In the genomic region with DNA sequence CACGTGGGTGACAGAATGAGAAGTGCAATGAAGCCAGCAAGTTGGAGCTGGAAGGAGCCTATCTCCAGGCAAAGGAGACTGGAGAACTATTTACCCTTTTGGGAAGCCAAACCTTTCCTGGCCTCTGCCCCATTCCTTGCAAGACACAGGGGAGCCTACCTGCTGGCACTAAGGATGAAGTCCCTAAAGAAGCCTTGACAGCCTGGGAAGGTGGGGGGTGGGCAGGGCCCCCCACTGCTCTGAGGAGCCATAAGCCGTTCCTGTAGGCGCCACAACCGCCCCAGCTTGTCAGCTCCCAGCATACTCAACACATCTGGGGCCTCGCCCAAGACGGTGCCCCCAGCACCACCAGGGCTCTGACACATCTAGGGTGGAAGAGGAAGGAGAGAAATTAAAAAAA, we compare ENCODE assay signal across 31 cellular contexts.
"Had no signal": no experiment of that assay in that cellular context is flagged by ENCODE, and none has a peak within 500 bp of the region (broad histone marks: within the 10 kb centered on the region; RNA-seq: fewer than 3 reads in every experiment).

No MANE protein-coding gene starts in this region.

- DNase-seq: activated CD4-positive, alpha-beta T cell treated with anti-CD3 and anti-CD28 coated beads for 48 hours; activated CD4-positive, alpha-beta T cell treated with anti-CD3 and anti-CD28 coated beads, Interleukin-2, amount 50 U/mL, for 4 hours; activated CD4-positive, CD25-positive, alpha-beta regulatory T cell treated with anti-CD3 and anti-CD28 coated beads, Interleukin-2, amount 50 U/mL, for 72 hours; activated CD8-positive, alpha-beta memory T cell treated with anti-CD3 and anti-CD28 coated beads, Interleukin-2, amount 50 U/mL, for 48 hours; activated CD8-positive, alpha-beta T cell treated with anti-CD3 and anti-CD28 coated beads, Interleukin-2, amount 10 ng/mL, durations not matched to agents 7 days and 5 days; activated effector memory CD4-positive, alpha-beta T cell treated with anti-CD3 and anti-CD28 coated beads, Interleukin-2, amount 50 U/mL, for 16 hours; activated naive CD4-positive, alpha-beta T cell treated with Interleukin-2 at 50 U/mL for 16 hours; activated naive CD8-positive, alpha-beta T cell treated with anti-CD3 and anti-CD28 coated beads, Interleukin-2, amount 50 U/mL, for 24 hours; activated T-cell treated with anti-CD3 and anti-CD28 coated beads, Interleukin-2, amount 50 U/mL, for 1 hour; amniotic stem cell; Karpas-422; MM.1S; NCI-H1105; NCI-H1436; NCI-H1694 treated with DMSO at 0.1 percent for 48 hours; NCI-H2029 treated with DMSO at 0.1 percent for 48 hours; NCI-H345; NCI-H510A; NCI-H526 treated with DMSO at 0.1 percent for 48 hours; NCI-H82; OCI-M1; SHP77; T-helper 17 cell; T-helper 9 cell had no signal

- ATAC-seq: activated CD8-positive, alpha-beta T cell treated with anti-CD3 and anti-CD28 coated beads, Interleukin-2, amount 10 ng/mL, durations not matched to agents 7 days and 5 days; activated naive CD4-positive, alpha-beta T cell treated with anti-CD3 and anti-CD28 coated beads, Interleukin-2, amount 50 U/mL, for 72 hours; activated naive CD8-positive, alpha-beta T cell treated with anti-CD3 and anti-CD28 coated beads, Interleukin-2, amount 50 U/mL, for 24 hours; K562; Panc1; T-helper 17 cell; WTC11 had no signal

- H3K9me3 ChIP-seq: SJSA1 had no signal

- FAIRE-seq: astrocyte, K562 had no signal

- H3K27me3 ChIP-seq: SJSA1 had no signal

- H3K27ac ChIP-seq: SJSA1 had no signal

- H3K4me3 Mint-ChIP-seq: activated CD8-positive, alpha-beta T cell treated with anti-CD3 and anti-CD28 coated beads, Interleukin-2, amount 10 ng/mL, durations not matched to agents 7 days and 5 days; activated naive CD8-positive, alpha-beta T cell treated with anti-CD3 and anti-CD28 coated beads, Interleukin-2, amount 50 U/mL, for 24 hours; T-helper 17 cell; WTC11 had no signal

- H3K4me3 ChIP-seq: K562, SJSA1 had no signal

- H3K9me3 Mint-ChIP-seq: activated naive CD4-positive, alpha-beta T cell treated with anti-CD3 and anti-CD28 coated beads, Interleukin-2, amount 50 U/mL, for 72 hours; activated naive CD8-positive, alpha-beta T cell treated with anti-CD3 and anti-CD28 coated beads, Interleukin-2, amount 50 U/mL, for 24 hours; brain; WTC11 had no signal

- H3K27ac Mint-ChIP-seq: activated CD8-positive, alpha-beta T cell treated with anti-CD3 and anti-CD28 coated beads, Interleukin-2, amount 10 ng/mL, durations not matched to agents 7 days and 5 days; activated naive CD8-positive, alpha-beta T cell treated with anti-CD3 and anti-CD28 coated beads, Interleukin-2, amount 50 U/mL, for 24 hours; WTC11 had no signal

- H3K27me3 Mint-ChIP-seq: activated naive CD8-positive, alpha-beta T cell treated with anti-CD3 and anti-CD28 coated beads, Interleukin-2, amount 50 U/mL, for 24 hours; T-helper 17 cell had no signal
